Comparison of ENCODE assay signal across 15 cellular contexts in genomic region chr10:77832243-77832642, GRCh38.
A peak's percentile ranks its signal among the peaks of the same experiment; 100 is the strongest.
DNase-seq lines count a peak whose midpoint lies in the region; ATAC-seq and TF ChIP-seq lines count a peak whose summit lies in the region.
"Had no signal": no experiment of that assay in that cellular context is flagged by ENCODE, and none has a peak within 500 bp of the region (broad histone marks: within the 10 kb centered on the region; RNA-seq: fewer than 3 reads in every experiment).

No MANE protein-coding gene starts in this region.

- ATAC-seq in GM23338 (no peak), lower lobe of right lung (peak; percentile 47 to 52), HG03139 (IDR thresholded peaks at IDR 0.05; ENCODE audit: unreplicated experiment) (no peak)

- no peak overlapping the region for H3K4me2 ChIP-seq in GM23338

- peak overlapping the region; percentile 53 for H3K27ac ChIP-seq in CD4-positive, alpha-beta memory T cell (ENCODE audit: low read depth, low read length)
- no peak overlapping the region for H3K27ac ChIP-seq in GM23338 (ENCODE audit: low read depth)
- H3K27ac ChIP-seq in lower lobe of right lung: no peak overlapping the region
- no peak overlapping the region for H3K27ac ChIP-seq in tibial artery
- H3K27ac ChIP-seq: cardiac muscle cell had no signal

- intact Hi-C loops in CD4-positive, alpha-beta memory T cell (cut with micrococcal nuclease): loop anchor here (10.0 kb wide), 1 partner anchor 657 kb away; no protein-coding TSS in a partner anchor
- intact Hi-C loops in lower lobe of right lung (cut with DNase I) (no loop called here), tibial artery (cut with DNase I; ENCODE audit: low total_unique reads) (no loop called here)

- no peak for TF ChIP-seq CTCF in GM23338 (conservative IDR thresholded peaks at IDR 0.05; ENCODE audit: low read depth in 2 of 2)
- no peak for TF ChIP-seq CTCF in lower lobe of right lung (IDR thresholded peaks at IDR 0.05)
- no peak for TF ChIP-seq CTCF in tibial artery (IDR thresholded peaks at IDR 0.05)

- no peak overlapping the region for H3K4me3 ChIP-seq in CD4-positive, alpha-beta memory T cell (ENCODE audit: low read length in 2 of 2)
- H3K4me3 ChIP-seq in GM23338 (no peak overlapping the region), lower lobe of right lung (no peak overlapping the region), tibial artery (no peak overlapping the region)
- H3K4me3 ChIP-seq: cardiac muscle cell, spleen had no signal

- H3K4me1 ChIP-seq in CD4-positive, alpha-beta memory T cell (ENCODE audit: insufficient read depth, low read length): peaks cover 39% of the 10 kb centered on the region
- H3K4me1 ChIP-seq in GM23338 (ENCODE audit: insufficient read depth) (peaks cover 3% of the 10 kb centered on the region; the same call in 1 of the 2 replicates), lower lobe of right lung (peaks cover 19% of the 10 kb centered on the region), tibial artery (no peaks in the 10 kb centered on the region)
- H3K4me1 ChIP-seq: BE2C had no signal

- H3K36me3 ChIP-seq in CD4-positive, alpha-beta memory T cell (ENCODE audit: insufficient read depth, low read length): no peaks in the 10 kb centered on the region
- peaks cover 8% of the 10 kb centered on the region; the same call in 1 of the 2 replicates for H3K36me3 ChIP-seq in GM23338 (ENCODE audit: insufficient read depth)
- peaks cover 61% of the 10 kb centered on the region for H3K36me3 ChIP-seq in lower lobe of right lung
- peaks cover 57 to 91% (median 86%) of the 10 kb centered on the region in 3 donors for H3K36me3 ChIP-seq in tibial artery

- no peaks in the 10 kb centered on the region for H3K9me3 Mint-ChIP-seq in CD4-positive, alpha-beta memory T cell
- no peaks in the 10 kb centered on the region for H3K9me3 Mint-ChIP-seq in GM23338
- H3K9me3 Mint-ChIP-seq: activated naive CD8-positive, alpha-beta T cell treated with anti-CD3 and anti-CD28 coated beads, Interleukin-2, amount 10 ng/mL, durations not matched to agents 7 days and 5 days had no signal

- peak overlapping the region in 7 of 8 donors; percentile 25 to 82 (median 63) for H3K4me3 Mint-ChIP-seq in CD4-positive, alpha-beta memory T cell
- H3K4me3 Mint-ChIP-seq in GM23338: no peak overlapping the region
- H3K4me3 Mint-ChIP-seq: activated naive CD8-positive, alpha-beta T cell treated with anti-CD3 and anti-CD28 coated beads, Interleukin-2, amount 10 ng/mL, durations not matched to agents 7 days and 5 days had no signal

- DNase-seq in CD4-positive, alpha-beta memory T cell: peak; percentile 59 to 81 (median 72)
- DNase-seq in GM23338 (ENCODE audit: low spot score) (no peak), activated gamma-delta T cell treated with Interleukin-2 at 50 U/mL for 16 hours (peak; percentile 48), lower lobe of right lung (no peak), tibial artery (no peak), NCI-H1092 treated with DMSO at 0.1 percent for 48 hours (lab: John Stamatoyannopoulos, UW) (no peak), GM19240 (ENCODE audit: insufficient read length, low spot score) (no peak)
- DNase-seq: activated naive CD8-positive, alpha-beta T cell treated with anti-CD3 and anti-CD28 coated beads, Interleukin-2, amount 10 ng/mL, durations not matched to agents 7 days and 5 days; BE2C; kidney; NCI-H1930; NCI-H526; spleen had no signal

- peaks cover 23 to 51% (median 38%) of the 10 kb centered on the region in 4 donors for H3K4me1 Mint-ChIP-seq in CD4-positive, alpha-beta memory T cell
- peaks cover 8% of the 10 kb centered on the region for H3K4me1 Mint-ChIP-seq in GM23338

- no peaks in the 10 kb centered on the region for H3K9me2 ChIP-seq in GM23338 (ENCODE audit: insufficient read depth)

- CTCF ChIA-PET in CD4-positive, alpha-beta memory T cell (lab: Charles Lee; ENCODE audit: partially characterized antibody): interaction anchor here (0.8 to 4.4 kb wide), 10 partner anchors 9 to 120 kb away, joined by 3 to 33 read pairs (median 4); no protein-coding TSS in a partner anchor

- H3K9me3 ChIP-seq in CD4-positive, alpha-beta memory T cell (ENCODE audit: control insufficient read depth in 1 of 2, low read length in 2 of 2): no peaks in the 10 kb centered on the region
- no peaks in the 10 kb centered on the region for H3K9me3 ChIP-seq in lower lobe of right lung
- H3K9me3 ChIP-seq in tibial artery: no peaks in the 10 kb centered on the region
- H3K9me3 ChIP-seq: BE2C, spleen had no signal

- no peaks in the 10 kb centered on the region for H4K20me1 ChIP-seq in GM23338 (replicated peaks; ENCODE audit: insufficient read depth)

- no peaks in the 10 kb centered on the region for H3F3A ChIP-seq in GM23338 (replicated peaks; ENCODE audit: low read depth)

- no peaks in the 10 kb centered on the region for H3K36me3 Mint-ChIP-seq in CD4-positive, alpha-beta memory T cell
- peaks cover 71% of the 10 kb centered on the region for H3K36me3 Mint-ChIP-seq in GM23338 (ENCODE audit: low read depth)
- H3K36me3 Mint-ChIP-seq: activated naive CD8-positive, alpha-beta T cell treated with anti-CD3 and anti-CD28 coated beads, Interleukin-2, amount 10 ng/mL, durations not matched to agents 7 days and 5 days had no signal

- peak overlapping the region; percentile 92 to 97 (median 96) for H3K27ac Mint-ChIP-seq in CD4-positive, alpha-beta memory T cell
- H3K27ac Mint-ChIP-seq in GM23338: peak overlapping the region; percentile 44; the same call in 1 of the 2 replicates
- H3K27ac Mint-ChIP-seq: activated naive CD8-positive, alpha-beta T cell treated with anti-CD3 and anti-CD28 coated beads, Interleukin-2, amount 10 ng/mL, durations not matched to agents 7 days and 5 days had no signal

- H2AFZ ChIP-seq in GM23338: no peak overlapping the region

- H3K27me3 Mint-ChIP-seq in CD4-positive, alpha-beta memory T cell: no peaks in the 10 kb centered on the region
- peaks cover 7% of the 10 kb centered on the region for H3K27me3 Mint-ChIP-seq in GM23338 (ENCODE audit: insufficient read depth, low read depth, poor library complexity)
- H3K27me3 Mint-ChIP-seq: activated naive CD8-positive, alpha-beta T cell treated with anti-CD3 and anti-CD28 coated beads, Interleukin-2, amount 10 ng/mL, durations not matched to agents 7 days and 5 days had no signal

- POLR2A ChIA-PET in CD4-positive, alpha-beta memory T cell (lab: Charles Lee; ENCODE audit: partially characterized antibody): interaction anchor here (0.7 to 1.1 kb wide), 4 partner anchors 10 to 471 kb away, joined by 3 to 5 read pairs (median 4); no protein-coding TSS in a partner anchor

- no peaks in the 10 kb centered on the region; the same call in 1 of the 2 replicates for H3K79me2 ChIP-seq in GM23338 (replicated peaks; ENCODE audit: insufficient read depth)

- H3K27me3 ChIP-seq in CD4-positive, alpha-beta memory T cell (ENCODE audit: insufficient read depth, low read length): no peaks in the 10 kb centered on the region
- H3K27me3 ChIP-seq in GM23338 (ENCODE audit: insufficient read depth) (no peaks in the 10 kb centered on the region), lower lobe of right lung (ENCODE audit: low read depth) (no peaks in the 10 kb centered on the region), tibial artery (no peaks in the 10 kb centered on the region)
- H3K27me3 ChIP-seq: BE2C, cardiac muscle cell, spleen had no signal

TF ChIP-seq in GM23338, 12 proteins besides CTCF, POLR2A, EP300 and RAD21:
- TF ChIP-seq CREB1 (CRISPR knock-in tag; IDR thresholded peaks at IDR 0.05; ENCODE audit: low read depth) (no peak), ETS1 (IDR thresholded peaks at IDR 0.05) (no peak), NANOG (IDR thresholded peaks at IDR 0.05; ENCODE audit: borderline replicate concordance) (no peak), ZNF114 (CRISPR knock-in tag; IDR thresholded peaks at IDR 0.05) (no peak), EZH2 (IDR thresholded peaks at IDR 0.05; ENCODE audit: low read depth, unreplicated experiment) (no peak), POLR2AphosphoS5 (IDR thresholded peaks at IDR 0.05; ENCODE audit: low read depth) (no peak), EZH2phosphoT487 (IDR thresholded peaks at IDR 0.05; ENCODE audit: unreplicated experiment) (no peak), STAT1 (IDR thresholded peaks at IDR 0.05; ENCODE audit: unreplicated experiment) (no peak)
TF ChIP-seq in GM23338: peak in this region for 0.

Comparison
In these comparisons a context has a peak if more than half of its experiments do, and no peak if none do; other contexts are left out.
1. DNase-seq: peak in CD4-positive, alpha-beta memory T cell (5 of 5) and activated gamma-delta T cell treated with Interleukin-2 at 50 U/mL for 16 hours (single experiment); none in GM23338 (single experiment), lower lobe of right lung (single experiment), tibial artery (0 of 2), NCI-H1092 treated with DMSO at 0.1 percent for 48 hours (single experiment) and GM19240 (single experiment).
2. ATAC-seq: peak in lower lobe of right lung (2 of 2); none in GM23338 (single experiment) and HG03139 (single experiment).